Comparison of ENCODE assay signal across 9 cellular contexts in the genomic region with DNA sequence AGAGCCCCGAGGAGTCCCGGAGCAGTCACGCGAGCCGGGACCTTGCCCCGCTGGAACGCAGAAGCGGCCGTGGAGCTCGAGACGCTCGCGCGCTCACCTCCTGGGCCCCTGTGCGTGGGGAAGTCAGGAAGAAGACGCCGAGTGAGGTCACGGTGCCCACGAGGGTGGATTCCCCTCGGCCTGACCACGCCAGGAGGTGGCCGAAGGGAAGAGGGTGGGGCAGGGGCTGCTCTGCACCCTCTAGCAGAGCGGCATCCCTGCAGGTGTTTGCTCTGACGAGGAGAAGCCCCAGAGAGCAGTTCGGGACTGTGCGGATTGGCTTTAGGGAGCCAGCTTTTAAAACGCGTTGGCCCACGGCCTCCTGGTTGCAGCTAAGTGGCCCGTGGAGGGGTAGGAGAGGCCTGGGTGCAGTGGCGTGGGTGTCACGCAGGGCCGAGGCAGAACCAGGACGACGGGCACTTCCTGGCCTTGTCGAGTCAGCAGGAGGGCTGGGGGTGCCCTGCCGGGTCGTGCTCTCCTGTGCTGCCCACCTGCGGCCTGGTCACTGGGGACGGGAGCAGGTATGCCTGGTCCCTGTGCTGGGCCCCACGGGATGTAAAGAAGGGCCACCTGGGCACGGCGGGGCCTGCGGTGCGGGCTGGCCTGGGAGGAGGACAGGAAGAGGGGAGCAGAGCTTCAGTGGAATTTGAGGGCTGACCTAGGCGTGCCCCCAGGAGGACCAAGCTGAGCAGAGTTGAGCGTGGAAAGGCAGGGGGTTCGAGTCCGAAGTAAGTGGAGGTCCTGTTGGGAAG. TPM values are rescaled to one million over a fixed set of nuclear protein-coding genes. Genes with fewer than 3 reads are reported as not detected.
A peak's percentile ranks its signal among the peaks of the same experiment; 100 is the strongest.
DNase-seq lines count a peak whose midpoint lies in the region; ATAC-seq, FAIRE-seq and TF ChIP-seq lines count a peak whose summit lies in the region.
"Had no signal": no experiment of that assay in that cellular context is flagged by ENCODE, and none has a peak within 500 bp of the region (broad histone marks: within the 10 kb centered on the region; RNA-seq: fewer than 3 reads in every experiment).

No MANE protein-coding gene starts in this region.

- TF ChIP-seq CTCF in bronchial epithelial cell (IDR thresholded peaks at IDR 0.05; ENCODE audit: insufficient read depth, low read length, severe bottlenecking): no peak
- no peak for TF ChIP-seq CTCF in lower lobe of right lung (IDR thresholded peaks at IDR 0.05)
- TF ChIP-seq CTCF in upper lobe of left lung (IDR thresholded peaks at IDR 0.05): peak in 1 of 6 experiments; percentile 9

- H3K79me2 ChIP-seq in Karpas-422 (ENCODE audit: low read length): peaks cover 48% of the 10 kb centered on the region

- peak in 1 of 4 donors; percentile 18 for TF ChIP-seq POLR2A in upper lobe of left lung (IDR thresholded peaks at IDR 0.05)

- H3K4me1 ChIP-seq in Karpas-422 (ENCODE audit: low read length) (peaks cover 66% of the 10 kb centered on the region), lower lobe of right lung (peaks cover 49% of the 10 kb centered on the region), upper lobe of left lung (peaks cover 37 to 49% (median 40%) of the 10 kb centered on the region in 4 donors)

- DNase-seq in DMS 273 (lab: John Stamatoyannopoulos, UW; ENCODE audit: unreplicated experiment): peak; percentile 45
- no peak for DNase-seq in DMS 273 treated with DMSO at 0.1 percent for 48 hours (lab: John Stamatoyannopoulos, UW)
- peak; percentile 70 for DNase-seq in Karpas-422
- no peak for DNase-seq in bronchial epithelial cell (ENCODE audit: low read depth)
- peak; percentile 76 for DNase-seq in lower lobe of right lung
- DNase-seq in upper lobe of left lung: no peak
- DNase-seq in islet precursor cell: no peak

- H3K9me3 ChIP-seq in Karpas-422 (ENCODE audit: low read length) (no peaks in the 10 kb centered on the region), lower lobe of right lung (no peaks in the 10 kb centered on the region), upper lobe of left lung (no peaks in the 10 kb centered on the region)

- ATAC-seq in lower lobe of right lung (peak; percentile 14 to 39), upper lobe of left lung (ENCODE audit: low FRiP score in 2 of 2) (peak; percentile 17 to 27), GM18520 (IDR thresholded peaks at IDR 0.05; ENCODE audit: unreplicated experiment) (no peak)

- H3K27me3 ChIP-seq in Karpas-422 (ENCODE audit: low read length): no peaks in the 10 kb centered on the region
- no peaks in the 10 kb centered on the region for H3K27me3 ChIP-seq in bronchial epithelial cell (ENCODE audit: control insufficient read depth, insufficient read depth, low read length)
- H3K27me3 ChIP-seq in lower lobe of right lung (ENCODE audit: low read depth): no peaks in the 10 kb centered on the region
- H3K27me3 ChIP-seq in upper lobe of left lung: no peaks in the 10 kb centered on the region

- intact Hi-C loops in lower lobe of right lung (cut with DNase I): no loop called here

- peak overlapping the region; percentile 86 for H3K4me2 ChIP-seq in Karpas-422 (ENCODE audit: low read depth, low read length, poor library complexity, severe bottlenecking)

- no peak for FAIRE-seq in bronchial epithelial cell (lab: Jason Lieb, UNC)
- FAIRE-seq: A204.1 had no signal

- H3K9me2 ChIP-seq in Karpas-422 (replicated peaks; ENCODE audit: insufficient read depth, low read length): no peaks in the 10 kb centered on the region

- peak overlapping the region; percentile 88 for H3K4me3 ChIP-seq in Karpas-422 (ENCODE audit: low read length)
- H3K4me3 ChIP-seq in bronchial epithelial cell (ENCODE audit: low read depth, low read length): peak overlapping the region; percentile 96
- peak overlapping the region; percentile 98 for H3K4me3 ChIP-seq in lower lobe of right lung
- peak overlapping the region; percentile 79 to 97 (median 95) for H3K4me3 ChIP-seq in upper lobe of left lung

- H3K27ac ChIP-seq in Karpas-422 (ENCODE audit: low read length): peak overlapping the region; percentile 56
- H3K27ac ChIP-seq in lower lobe of right lung: peak overlapping the region; percentile 97
- peak overlapping the region; percentile 93 to 98 (median 96) for H3K27ac ChIP-seq in upper lobe of left lung

- no peak for TF ChIP-seq EP300 in upper lobe of left lung (IDR thresholded peaks at IDR 0.05)

- peak overlapping the region; percentile 90 for H3K9ac ChIP-seq in Karpas-422 (ENCODE audit: low read length)

- H3K36me3 ChIP-seq in Karpas-422 (ENCODE audit: insufficient read depth, low read length) (peaks cover 8% of the 10 kb centered on the region; the same call in 1 of the 2 replicates), bronchial epithelial cell (ENCODE audit: control insufficient read depth, insufficient read depth, low read length) (peaks cover 9% of the 10 kb centered on the region), lower lobe of right lung (peaks cover 11% of the 10 kb centered on the region), upper lobe of left lung (peaks cover 6 to 13% (median 9%) of the 10 kb centered on the region in 4 donors)

- peaks cover 28% of the 10 kb centered on the region for H4K20me1 ChIP-seq in Karpas-422 (ENCODE audit: insufficient read depth, low read depth, low read length)

- H2AFZ ChIP-seq in Karpas-422 (ENCODE audit: low read length): no peak overlapping the region

- WGBS in upper lobe of left lung, 2 donors: 21 to 66% methylated on average over 10 to 24 of the region's 49 CpGs

RNA-seq across cellular contexts. Expression of a gene that starts 1.0 kb away (rescaled TPM):
- total RNA-seq in Karpas-422 (2014; rRNA removed; shearing (Covaris generic); ENCODE audit: low replicate concordance): 44.7 and 86.5 TPM in 2 replicates
- total RNA-seq in bronchial epithelial cell: 535 and 591 TPM in 2 replicates
- total RNA-seq in lower lobe of right lung: 195 TPM
- total RNA-seq in upper lobe of left lung: 100 to 1,000 TPM; 105 to 301 (median 207) TPM

RNA-seq across cellular contexts. Expression of a gene that starts 56.2 kb away (rescaled TPM):
- total RNA-seq in Karpas-422 (2014; rRNA removed; shearing (Covaris generic); ENCODE audit: low replicate concordance): 17.6 and 28.0 TPM in 2 replicates
- total RNA-seq in bronchial epithelial cell: 31.3 and 139 TPM in 2 replicates
- total RNA-seq in lower lobe of right lung: 154 TPM
- total RNA-seq in upper lobe of left lung: 100 to 1,000 TPM in 2 of 6 donors, 10 to 100 TPM in 4; 19.9 to 122 (median 51.3) TPM

Comparison
In these comparisons a context has a peak if more than half of its experiments do, and no peak if none do; other contexts are left out.
1. DNase-seq: peak in DMS 273 (single experiment), Karpas-422 (single experiment) and lower lobe of right lung (single experiment); none in DMS 273 treated with DMSO at 0.1 percent for 48 hours (single experiment), bronchial epithelial cell (single experiment), upper lobe of left lung (0 of 2) and islet precursor cell (single experiment).
2. Peak in every context shown above with its lines, with median percentiles within 50 percentile points of each other: H3K27ac ChIP-seq and H3K4me3 ChIP-seq.